In genomic region chr19:355134-355533, GRCh38 we compare ENCODE assay signal across 16 cellular contexts. TPM values are rescaled to one million over a fixed set of nuclear protein-coding genes. Genes with fewer than 3 reads are reported as not detected.
DNase-seq lines count a peak whose midpoint lies in the region; ATAC-seq, FAIRE-seq and TF ChIP-seq lines count a peak whose summit lies in the region.
"Had no signal": no experiment of that assay in that cellular context is flagged by ENCODE, and none has a peak within 500 bp of the region (broad histone marks: within the 10 kb centered on the region; RNA-seq: fewer than 3 reads in every experiment).

No MANE protein-coding gene starts in this region.

- H3K36me3 Mint-ChIP-seq in chondrocyte (ENCODE audit: low read depth) = peaks cover 5% of the 10 kb centered on the region
- H3K36me3 Mint-ChIP-seq in osteocyte (ENCODE audit: unreplicated experiment) = no peaks in the 10 kb centered on the region

- POLR2A ChIA-PET in PC-3 (lab: Charles Lee; ENCODE audit: unreplicated experiment) = no interaction called here

- no peak overlapping the region for H3K9ac ChIP-seq in GM23248
- H3K9ac ChIP-seq in PC-3 (ENCODE audit: low read length) = no peak overlapping the region
- no peak overlapping the region for H3K9ac ChIP-seq in kidney (ENCODE audit: low read length in 2 of 2)
- H3K9ac ChIP-seq: BLaER1 treated with 17β-estradiol and CSF1 and Interleukin-3, amounts not matched to agents 10 nM and 100 nM; KMS-11 had no signal

- H3K27me3 ChIP-seq in GM23248 (replicated peaks; ENCODE audit: insufficient read depth) (no peaks in the 10 kb centered on the region; the same call in 1 of the 2 replicates), PC-3 (ENCODE audit: low read length) (no peaks in the 10 kb centered on the region)
- H3K27me3 ChIP-seq: BLaER1 treated with 17β-estradiol and CSF1 and Interleukin-3, amounts not matched to agents 10 nM and 100 nM; SJCRH30 had no signal

- TF ChIP-seq CTCF in PC-3 (conservative IDR thresholded peaks at IDR 0.05; ENCODE audit: low read depth, low read length) (no peak), chondrocyte (IDR thresholded peaks at IDR 0.05) (no peak), osteocyte (IDR thresholded peaks at IDR 0.05) (no peak), omental fat pad (IDR thresholded peaks at IDR 0.05) (no peak), kidney (IDR thresholded peaks at IDR 0.05; ENCODE audit: borderline replicate concordance, extremely low read depth, insufficient read depth) (no peak)

- FAIRE-seq in kidney (lab: Jason Lieb, UNC) = no peak

- H3K4me3 ChIP-seq in GM23248 (no peak overlapping the region), PC-3 (ENCODE audit: low read length) (no peak overlapping the region), kidney (ENCODE audit: low read length in 2 of 2) (no peak overlapping the region)
- H3K4me3 ChIP-seq: BLaER1 treated with 17β-estradiol and CSF1 and Interleukin-3, amounts not matched to agents 10 nM and 100 nM; GM23338; SJCRH30 had no signal

- H3K27me3 Mint-ChIP-seq in chondrocyte (ENCODE audit: low read depth) = peaks cover 5% of the 10 kb centered on the region
- peaks cover 6% of the 10 kb centered on the region for H3K27me3 Mint-ChIP-seq in osteocyte (ENCODE audit: unreplicated experiment)

- H3K4me1 Mint-ChIP-seq in chondrocyte (ENCODE audit: low read depth) (peaks cover 11% of the 10 kb centered on the region), osteocyte (ENCODE audit: unreplicated experiment) (peaks cover 12% of the 10 kb centered on the region)
- H3K4me1 Mint-ChIP-seq: GM23338 had no signal

- in situ Hi-C loops in GM23248 (cut with MboI) = no loop called here

- no peaks in the 10 kb centered on the region for H3K79me2 ChIP-seq in GM23248 (ENCODE audit: insufficient read depth)
- H3K79me2 ChIP-seq in PC-3 (ENCODE audit: low read length) = no peaks in the 10 kb centered on the region

- H3K4me2 ChIP-seq in GM23248 (ENCODE audit: unreplicated experiment) = no peak overlapping the region
- no peak overlapping the region for H3K4me2 ChIP-seq in PC-3 (ENCODE audit: low read length)
- H3K4me2 ChIP-seq: BLaER1 treated with 17β-estradiol and CSF1 and Interleukin-3, amounts not matched to agents 10 nM and 100 nM; GM23338; KMS-11 had no signal

- H3K9me3 Mint-ChIP-seq in chondrocyte (ENCODE audit: low read depth) (peaks cover 17% of the 10 kb centered on the region), osteocyte (ENCODE audit: unreplicated experiment) (peaks cover 13% of the 10 kb centered on the region)

- ATAC-seq in PC-3 (peak; percentile 100), omental fat pad (ENCODE audit: low FRiP score) (no peak)
- ATAC-seq: GM23338 had no signal

- BruUV-seq in PC-3 (replicated peaks; lab: Mats Ljungman, UMichigan) = no TSS peak

- H4K20me1 ChIP-seq in GM23248 (ENCODE audit: insufficient read depth) (no peaks in the 10 kb centered on the region), PC-3 (ENCODE audit: low read length) (no peaks in the 10 kb centered on the region)
- H4K20me1 ChIP-seq: BLaER1 treated with 17β-estradiol and CSF1 and Interleukin-3, amounts not matched to agents 10 nM and 100 nM had no signal

- H3K36me3 ChIP-seq in GM23248 (ENCODE audit: low read depth) (no peaks in the 10 kb centered on the region), PC-3 (ENCODE audit: low read depth, low read length) (no peaks in the 10 kb centered on the region), kidney (ENCODE audit: control insufficient read depth in 1 of 2, insufficient read depth in 2 of 2, low read length in 2 of 2) (no peaks in the 10 kb centered on the region)
- H3K36me3 ChIP-seq: BLaER1 treated with 17β-estradiol and CSF1 and Interleukin-3, amounts not matched to agents 10 nM and 100 nM; SJCRH30 had no signal

- intact Hi-C loops in PC-3 (cut with micrococcal nuclease) = no loop called here
- intact Hi-C loops in kidney (cut with DNase I) = no loop called here

- H3K9me2 ChIP-seq in GM23248 (ENCODE audit: insufficient read depth) (no peaks in the 10 kb centered on the region), PC-3 (replicated peaks; ENCODE audit: low read length) (no peaks in the 10 kb centered on the region)

- WGBS in GM23248 (ENCODE audit: low coverage in 1 of 2, low lambda C conversion rate in 2 of 2, missing lambda C conversion rate in 2 of 2), 2 experiments = 82 to 83% methylated on average over 4 of the region's 4 CpGs

- H2AFZ ChIP-seq in GM23248 = no peak overlapping the region
- no peak overlapping the region for H2AFZ ChIP-seq in PC-3 (ENCODE audit: low read length)
- H2AFZ ChIP-seq: GM23338 had no signal

- H3K4me1 ChIP-seq in GM23248 (ENCODE audit: insufficient read depth) = no peaks in the 10 kb centered on the region
- H3K4me1 ChIP-seq in PC-3 (ENCODE audit: insufficient read depth, low read length) = no peaks in the 10 kb centered on the region
- H3K4me1 ChIP-seq in kidney (ENCODE audit: control insufficient read depth in 1 of 2, insufficient read depth in 1 of 2, low read depth in 1 of 2, low read length in 2 of 2) = no peaks in the 10 kb centered on the region
- H3K4me1 ChIP-seq: BLaER1 treated with 17β-estradiol and CSF1 and Interleukin-3, amounts not matched to agents 10 nM and 100 nM; SJCRH30 had no signal

- H3F3A ChIP-seq in GM23248 (ENCODE audit: insufficient read depth) (no peaks in the 10 kb centered on the region), PC-3 (ENCODE audit: low read length, unreplicated experiment) (no peaks in the 10 kb centered on the region)

- DNase-seq in GM23248 = peak; percentile 17
- peak; percentile 77 for DNase-seq in PC-3
- no peak for DNase-seq in chondrocyte (ENCODE audit: low spot score)
- peak; percentile 80 for DNase-seq in osteocyte (ENCODE audit: extremely low spot score, unreplicated experiment)
- DNase-seq in omental fat pad (ENCODE audit: low spot score) = no peak
- DNase-seq in kidney = no peak
- no peak for DNase-seq in NCI-H2081 treated with DMSO at 0.1 percent for 48 hours (lab: John Stamatoyannopoulos, UW)
- DNase-seq: DMS153, NCI-H1436, NCI-H2029 treated with DMSO at 0.1 percent for 48 hours, NCI-H510A treated with DMSO at 0.1 percent for 48 hours, SJCRH30 had no signal

- CTCF ChIA-PET in PC-3 (lab: Charles Lee) = no interaction called here

- H3K4me3 Mint-ChIP-seq in chondrocyte (ENCODE audit: unreplicated experiment) = no peak overlapping the region
- no peak overlapping the region for H3K4me3 Mint-ChIP-seq in osteocyte (ENCODE audit: unreplicated experiment)
- H3K4me3 Mint-ChIP-seq: GM23338 had no signal

- H3K9me3 ChIP-seq in GM23248 (ENCODE audit: low read depth) (peaks cover 6% of the 10 kb centered on the region), PC-3 (ENCODE audit: low read length) (no peaks in the 10 kb centered on the region), kidney (ENCODE audit: control insufficient read depth in 1 of 2, low read length in 2 of 2) (peaks cover 0 to 2% of the 10 kb centered on the region in 2 donors)
- H3K9me3 ChIP-seq: SJCRH30 had no signal

- peak overlapping the region; percentile 25 for H3K27ac Mint-ChIP-seq in chondrocyte (ENCODE audit: unreplicated experiment)
- H3K27ac Mint-ChIP-seq in osteocyte (ENCODE audit: unreplicated experiment) = no peak overlapping the region
- H3K27ac Mint-ChIP-seq: GM23338 had no signal

- H3K27ac ChIP-seq in GM23248 = no peak overlapping the region
- H3K27ac ChIP-seq in PC-3 (ENCODE audit: low read length) = no peak overlapping the region
- H3K27ac ChIP-seq in kidney (ENCODE audit: low read depth in 2 of 2, low read length in 2 of 2) = no peak overlapping the region
- H3K27ac ChIP-seq: BLaER1 treated with 17β-estradiol and CSF1 and Interleukin-3, amounts not matched to agents 10 nM and 100 nM; KMS-11; RWPE1; SJCRH30 had no signal

RNA-seq across cellular contexts. Expression of gene MIER2, which starts 10.5 kb away (rescaled TPM):
- 11.8 and 27.8 TPM in 2 replicates for total RNA-seq in GM23248 (2014; rRNA removed; shearing (Covaris generic))
- polyA plus RNA-seq in GM23248 (2016; fragmentation: Nextera tagmentation; extraction: Ambion mirVana) = 28.6 and 30.7 TPM in 2 replicates
- total RNA-seq in PC-3 (2014; rRNA removed) = not detected in 2 replicates
- total RNA-seq in chondrocyte = 40.2 to 44.5 TPM (median 42.4 TPM) in 3 replicates
- total RNA-seq in osteocyte = 31.6 and 35.9 TPM in 2 replicates
- total RNA-seq in omental fat pad = 10 to 100 TPM in 3 of 4 donors, 1 to 10 TPM in 1; 8.6 to 25.7 (median 16.6) TPM
- 23.4 TPM for total RNA-seq in kidney
- 18.4 TPM for polyA plus RNA-seq in kidney (ENCODE audit: insufficient read depth, low read depth, low replicate concordance)

RNA-seq across cellular contexts. Expression of gene C2CD4C, which starts 53.8 kb away (rescaled TPM):
- total RNA-seq in GM23248 (2014; rRNA removed; shearing (Covaris generic)) = 0.32 TPM in 1 of 2 replicates, not detected in the other
- 0.05 TPM in 1 of 2 replicates, not detected in the other for polyA plus RNA-seq in GM23248 (2016; fragmentation: Nextera tagmentation; extraction: Ambion mirVana)
- total RNA-seq in PC-3 (2014; rRNA removed) = 0.29 TPM in 2 replicates
- total RNA-seq in chondrocyte = 1.1 to 1.4 TPM (median 1.4 TPM) in 3 replicates
- 0.97 and 1.2 TPM in 2 replicates for total RNA-seq in osteocyte
- total RNA-seq in omental fat pad = 1 to 10 TPM in 3 of 4 donors, under 1 TPM in 1; 0.19 to 9.6 (median 1.8) TPM
- 1.9 TPM for total RNA-seq in kidney
- polyA plus RNA-seq in kidney (ENCODE audit: insufficient read depth, low read depth, low replicate concordance) = 0.99 TPM

Comparison
In these comparisons a context has a peak if more than half of its experiments do, and no peak if none do; other contexts are left out.
1. DNase-seq: peak in GM23248 (single experiment), PC-3 (single experiment) and osteocyte (single experiment); none in chondrocyte (single experiment), omental fat pad (single experiment), kidney (single experiment) and NCI-H2081 treated with DMSO at 0.1 percent for 48 hours (single experiment).